8 cellular contexts compared by ENCODE assay signal in genomic region chr11:45147017-45147728, GRCh38. TPM values are rescaled to one million over a fixed set of nuclear protein-coding genes. Genes with fewer than 3 reads are reported as not detected.
A peak's percentile ranks its signal among the peaks of the same experiment; 100 is the strongest.
DNase-seq lines count a peak whose midpoint lies in the region; ATAC-seq, FAIRE-seq and TF ChIP-seq lines count a peak whose summit lies in the region.

No MANE protein-coding gene starts in this region.

- peaks cover 4% of the 10 kb centered on the region for H3K27me3 Mint-ChIP-seq in Caco-2 (ENCODE audit: insufficient read depth, unreplicated experiment)

- H3K23me2 ChIP-seq in H1 (ENCODE audit: low read depth, low read length) = peaks cover 11% of the 10 kb centered on the region

- peaks cover 17% of the 10 kb centered on the region for H3K79me1 ChIP-seq in H1 (ENCODE audit: low read depth, low read length)
- H3K79me1 ChIP-seq in mesenchymal stem cell (replicated peaks; ENCODE audit: low read length, poor library complexity, severe bottlenecking) = peaks cover 34% of the 10 kb centered on the region

- ATAC-seq in GM21423 (IDR thresholded peaks at IDR 0.05; ENCODE audit: unreplicated experiment) = peak; percentile 99

- H4K8ac ChIP-seq in H1 (ENCODE audit: extremely low read depth, insufficient read depth, low read length) = peak overlapping the region; percentile 22; the same call in 1 of the 2 replicates
- peak overlapping the region; percentile 47 for H4K8ac ChIP-seq in mesenchymal stem cell (ENCODE audit: low read length)

- H2AK5ac ChIP-seq in H1 (ENCODE audit: low read depth, low read length) = no peak overlapping the region
- peak overlapping the region; percentile 42 for H2AK5ac ChIP-seq in mesenchymal stem cell (ENCODE audit: low read length, severe bottlenecking)

- H3K18ac ChIP-seq in H1 (ENCODE audit: extremely low read depth, low read length) = peak overlapping the region; percentile 87; the same call in 1 of the 2 replicates
- H3K18ac ChIP-seq in mesenchymal stem cell (ENCODE audit: low read depth in 1 of 2, low read length in 2 of 2) = peak overlapping the region; percentile 34 to 91

- H4K20me1 ChIP-seq in H1 (replicated peaks in 1 of 2; ENCODE audit: control insufficient read depth in 1 of 2, insufficient read depth in 2 of 2, low read length in 2 of 2) = no peaks in the 10 kb centered on the region

- H2AFZ ChIP-seq in H1 (ENCODE audit: low read length) = no peak overlapping the region
- no peak overlapping the region for H2AFZ ChIP-seq in mesenchymal stem cell (ENCODE audit: low read depth, low read length)

- POLR2A ChIA-PET in Caco-2 (lab: Charles Lee) (no interaction called here), H1 (lab: Charles Lee; ENCODE audit: partially characterized antibody) (interaction anchor here (0.6 to 1.8 kb wide), 7 partner anchors 10 to 218 kb away, joined by 3 to 8 read pairs (median 3); no protein-coding TSS in a partner anchor)

- H3K9me3 Mint-ChIP-seq in Caco-2 (ENCODE audit: unreplicated experiment) = no peaks in the 10 kb centered on the region

- FAIRE-seq in H1 (lab: Jason Lieb, UNC) = no peak

- intact Hi-C loops in Caco-2 (cut with micrococcal nuclease; ENCODE audit: unreplicated experiment) = loop anchor here (1.0 kb wide), 1 partner anchor 33 kb away; no protein-coding TSS in a partner anchor

- peak overlapping the region; percentile 70 to 85 for H3K4me2 ChIP-seq in H1 (ENCODE audit: insufficient read depth in 1 of 2, low read depth in 2 of 2, low read length in 2 of 2)
- H3K4me2 ChIP-seq in mesenchymal stem cell (ENCODE audit: low read length, poor library complexity, severe bottlenecking) = peak overlapping the region; percentile 75

- H3K9ac ChIP-seq in H1 (replicated peaks in 1 of 4; ENCODE audit: extremely low read depth in 1 of 4, low read depth in 3 of 4, low read length in 3 of 4) = peak overlapping the region; percentile 13 to 87 (median 62); a peak in 6 of 7 replicates
- H3K9ac ChIP-seq in mesenchymal stem cell (ENCODE audit: low read length) = peak overlapping the region; percentile 89

- H2BK15ac ChIP-seq in H1 (ENCODE audit: low read length) (no peak overlapping the region), mesenchymal stem cell (ENCODE audit: low read depth, poor library complexity, severe bottlenecking) (no peak overlapping the region)

- H4K91ac ChIP-seq in H1 (replicated peaks; ENCODE audit: insufficient read length, low read length) = peak overlapping the region; percentile 11
- peak overlapping the region; percentile 11 for H4K91ac ChIP-seq in mesenchymal stem cell (ENCODE audit: low read length)

- no peak overlapping the region for H2BK120ac ChIP-seq in H1 (replicated peaks; ENCODE audit: low read depth, low read length)
- peak overlapping the region; percentile 92 for H2BK120ac ChIP-seq in mesenchymal stem cell (ENCODE audit: low read depth, low read length)

- peak overlapping the region; percentile 63 for H4K5ac ChIP-seq in H1 (ENCODE audit: insufficient read length, low read depth, low read length)

- H3K27ac ChIP-seq in H1 (ENCODE audit: low read depth, low read length) = peak overlapping the region; percentile 0; the same call in 1 of the 2 replicates
- peak overlapping the region; percentile 71 for H3K27ac ChIP-seq in mesenchymal stem cell (ENCODE audit: low read length, poor library complexity, severe bottlenecking)

- no TSS peak for BruUV-seq in Caco-2 (replicated peaks; lab: Mats Ljungman, UMichigan)

- H3K14ac ChIP-seq in H1 (ENCODE audit: insufficient read length) = no peak overlapping the region
- peak overlapping the region in 1 of 2 experiments; percentile 57 for H3K14ac ChIP-seq in mesenchymal stem cell (ENCODE audit: low read length in 2 of 2)

- 1% methylated on average over 33 of the region's 88 CpGs; no CpG with 5 or more reads in 1 of the 2 experiments for WGBS in H1 (ENCODE audit: extremely low coverage in 1 of 2, insufficient coverage in 1 of 2, insufficient read length in 1 of 2, insufficient replicate concordance in 2 of 2, low coverage in 1 of 2, low lambda C conversion rate in 2 of 2, missing lambda C conversion rate in 1 of 2), 2 experiments
- WGBS in mesenchymal stem cell = under 1% methylated on average over 45 of the region's 88 CpGs

- H3K4me3 ChIP-seq in Caco-2 (ENCODE audit: low read depth, low read length) (peak overlapping the region; percentile 73), H1 (ENCODE audit: extremely low read depth in 1 of 4, insufficient read depth in 2 of 4, low read depth in 3 of 4, low read length in 4 of 4) (peak overlapping the region; percentile 55 to 85 (median 70)), mesenchymal stem cell (ENCODE audit: insufficient read depth in 1 of 2, low read depth in 1 of 2, low read length in 2 of 2) (peak overlapping the region; percentile 74 to 84)

- peak overlapping the region; percentile 72 for H3K4me3 Mint-ChIP-seq in Caco-2 (ENCODE audit: unreplicated experiment)

- CTCF ChIA-PET in Caco-2 (lab: Charles Lee) = interaction anchor here (1.0 kb wide), 1 partner anchor 36 kb away, joined by 4 read pairs; no protein-coding TSS in a partner anchor
- CTCF ChIA-PET in H1 (lab: Charles Lee; ENCODE audit: partially characterized antibody) = no interaction called here

- H3K23ac ChIP-seq in H1 (ENCODE audit: insufficient read length) = no peak overlapping the region
- H3K23ac ChIP-seq in mesenchymal stem cell (ENCODE audit: low read length in 2 of 2) = no peak overlapping the region

- H2BK5ac ChIP-seq in H1 (ENCODE audit: low read depth, low read length) (peak overlapping the region; percentile 87; the same call in 1 of the 2 replicates), mesenchymal stem cell (ENCODE audit: low read depth, low read length, poor library complexity, severe bottlenecking) (no peak overlapping the region)

- H3K9me3 ChIP-seq in Caco-2 = no peaks in the 10 kb centered on the region
- peaks cover 0 to 3% of the 10 kb centered on the region in 2 experiments; a peak in 1 of 4 replicates for H3K9me3 ChIP-seq in H1 (ENCODE audit: insufficient read depth in 2 of 2, low read depth in 1 of 2, low read length in 1 of 2)
- no peaks in the 10 kb centered on the region for H3K9me3 ChIP-seq in mesenchymal stem cell (ENCODE audit: control insufficient read depth, low read length)

- H2BK12ac ChIP-seq in H1 (ENCODE audit: low read depth, low read length) (no peak overlapping the region), mesenchymal stem cell (ENCODE audit: low read length in 2 of 2) (peak overlapping the region; percentile 5 to 74)

- TF ChIP-seq CTCF in Caco-2 (IDR thresholded peaks at IDR 0.05; ENCODE audit: insufficient read depth in 1 of 2, low read depth in 1 of 2, low read length in 1 of 2, severe bottlenecking in 1 of 2, unreplicated experiment in 1 of 2) (no peak), H1 (IDR thresholded peaks at IDR 0.05; ENCODE audit: control extremely low read depth in 1 of 3, insufficient read depth in 1 of 3, low read depth in 1 of 3, low read length in 3 of 3) (no peak)

- TF ChIP-seq EP300 in H1 (IDR thresholded peaks at IDR 0.05; ENCODE audit: borderline replicate concordance in 1 of 2, low read depth in 2 of 2, low read length in 2 of 2) = no peak

- H3K27me3 ChIP-seq in Caco-2 (replicated peaks; ENCODE audit: control insufficient read depth, insufficient read depth, low read length) = no peaks in the 10 kb centered on the region
- peaks cover 0 to 20% (median 10%) of the 10 kb centered on the region in 4 experiments; a peak in 5 of 7 replicates for H3K27me3 ChIP-seq in H1 (replicated peaks in 1 of 4; ENCODE audit: control insufficient read depth in 3 of 4, extremely low read depth in 1 of 4, insufficient read depth in 3 of 4, low read length in 3 of 4)
- peaks cover 10 to 35% of the 10 kb centered on the region in 2 experiments for H3K27me3 ChIP-seq in mesenchymal stem cell (ENCODE audit: control insufficient read depth in 1 of 2, insufficient read depth in 1 of 2, low read length in 2 of 2)

- peak overlapping the region; percentile 64 for H3K27ac Mint-ChIP-seq in Caco-2 (ENCODE audit: unreplicated experiment)

- H3K79me2 ChIP-seq in H1 (ENCODE audit: control insufficient read depth in 1 of 2, insufficient read depth in 2 of 2, low read length in 2 of 2) = peaks cover 6 to 42% of the 10 kb centered on the region in 2 experiments; a peak in 3 of 4 replicates

- H3K36me3 Mint-ChIP-seq in Caco-2 (ENCODE audit: insufficient read depth, unreplicated experiment) = peaks cover 9% of the 10 kb centered on the region

- H3K36me3 ChIP-seq in Caco-2 (ENCODE audit: control insufficient read depth, insufficient read depth, low read length) = no peaks in the 10 kb centered on the region
- no peaks in the 10 kb centered on the region for H3K36me3 ChIP-seq in H1 (ENCODE audit: control insufficient read depth in 2 of 4, insufficient read depth in 4 of 4, low read length in 3 of 4)
- no peaks in the 10 kb centered on the region for H3K36me3 ChIP-seq in mesenchymal stem cell (ENCODE audit: control insufficient read depth in 1 of 2, insufficient read depth in 2 of 2, low read depth in 1 of 2, low read length in 2 of 2)

- no peak for TF ChIP-seq RAD21 in H1 (IDR thresholded peaks at IDR 0.05 in 1 of 2, conservative IDR thresholded peaks at IDR 0.05 in 1 of 2; ENCODE audit: low read depth in 2 of 2, low read length in 2 of 2)

- peak overlapping the region; percentile 8 for H3K56ac ChIP-seq in H1 (replicated peaks; ENCODE audit: insufficient read length, low read depth, low read length)

- H3K4ac ChIP-seq in H1 (replicated peaks; ENCODE audit: insufficient read length, low read depth, low read length) (no peak overlapping the region), mesenchymal stem cell (ENCODE audit: low read depth in 1 of 2, low read length in 2 of 2) (peak overlapping the region; percentile 59 to 83)

- H3K4me1 ChIP-seq in Caco-2 (no peaks in the 10 kb centered on the region), H1 (replicated peaks in 1 of 4; ENCODE audit: control insufficient read depth in 3 of 4, insufficient read depth in 4 of 4, low read length in 3 of 4) (peaks cover 0 to 11% (median 4%) of the 10 kb centered on the region in 4 experiments; a peak in 4 of 7 replicates), mesenchymal stem cell (ENCODE audit: control insufficient read depth, insufficient read depth, low read depth, low read length) (peaks cover 12% of the 10 kb centered on the region)

- no peaks in the 10 kb centered on the region for H3K4me1 Mint-ChIP-seq in Caco-2 (ENCODE audit: low read depth, unreplicated experiment)

- peak; percentile 86 to 93 for TF ChIP-seq POLR2A in H1 (IDR thresholded peaks at IDR 0.05; ENCODE audit: control extremely low read depth in 1 of 2, low read depth in 2 of 2, low read length in 2 of 2)

- DNase-seq in Caco-2 = peak; percentile 96 to 97
- DNase-seq in HUDEP-2 (lab: John Stamatoyannopoulos, UW; ENCODE audit: unreplicated experiment in 76 of 76) = peak in 73 of 76 experiments; percentile 13 to 93 (median 84)
- peak; percentile 91 for DNase-seq in NOMO-1 treated with dmso at 0.1 percent for 144 hours (lab: John Stamatoyannopoulos, UW; ENCODE audit: unreplicated experiment)
- peak; percentile 74 for DNase-seq in activated CD8-positive, alpha-beta memory T cell treated with anti-CD3 and anti-CD28 coated beads, Interleukin-2, amount 50 U/mL, for 1 hour (ENCODE audit: extremely low read depth)
- peak; percentile 77 to 93 for DNase-seq in H1 (ENCODE audit: low read depth in 1 of 2, low spot score in 2 of 2)
- DNase-seq in mesenchymal stem cell = peak; percentile 97
- DNase-seq in stimulated activated CD8-positive, alpha-beta memory T cell treated with anti-CD3 and anti-CD28 coated beads, Interleukin-12 subunit alpha, Interleukin-12 subunit beta, amount 100 ng/mL, for 1 hour (ENCODE audit: low read depth) = peak; percentile 83

- no peak overlapping the region for H2BK20ac ChIP-seq in H1 (ENCODE audit: low read length)

RNA-seq across cellular contexts. Expression of gene PRDM11, which starts 0.7 kb away (rescaled TPM):
- total RNA-seq in Caco-2 (2022) = 11.8 and 12.5 TPM in 2 replicates
- 10.0 and 11.7 TPM in 2 replicates for total RNA-seq in H1 (2021; fragmentation: NEBNext Ultra II Directional; extraction: Animal tissue kit (Norgen Biotek cat#: 25700))
- 3.6 and 5.6 TPM in 2 replicates for polyA plus RNA-seq in H1 (2011; rRNA removed)
- 5.0 TPM for polyA plus RNA-seq in H1 (2011; cell fraction: cytosol; rRNA removed)
- polyA plus RNA-seq in H1 (2011; cell fraction: nucleus; rRNA removed) = 6.9 TPM
- polyA plus RNA-seq in H1 (2012, experiment 1 of 2) = 4.1 to 4.5 TPM (median 4.2 TPM) in 4 replicates
- 1.9 TPM for polyA plus RNA-seq in H1 (2012, experiment 2 of 2)
- polyA plus RNA-seq in H1 (2013, experiment 1 of 2) = 3.0 TPM
- 3.1 TPM for polyA plus RNA-seq in H1 (2013, experiment 2 of 2)
- polyA minus RNA-seq in H1 (2011; rRNA and poly(A)+ RNA removed) = 8.0 and 10.8 TPM in 2 replicates
- 4.5 TPM for polyA minus RNA-seq in H1 (2011; cell fraction: cytosol; rRNA and poly(A)+ RNA removed)
- polyA minus RNA-seq in H1 (2011; cell fraction: nucleus; rRNA and poly(A)+ RNA removed) = 9.1 TPM
- polyA plus RNA-seq in mesenchymal stem cell (2013, experiment 1 of 2) = 4.6 TPM
- polyA plus RNA-seq in mesenchymal stem cell (2013, experiment 2 of 2) = 5.2 TPM

Comparison
In these comparisons a context has a peak if more than half of its experiments do, and no peak if none do; other contexts are left out.
1. Peak in every context shown above with its lines: DNase-seq, ATAC-seq, H3K4me3 ChIP-seq and H3K27ac ChIP-seq.